ENCODE assay signal across 16 cellular contexts in genomic region chr5:97980291-97980690, GRCh38.
"Had no signal": no experiment of that assay in that cellular context is flagged by ENCODE, and none has a peak within 500 bp of the region (broad histone marks: within the 10 kb centered on the region; RNA-seq: fewer than 3 reads in every experiment).

No MANE protein-coding gene starts in this region.

- H3K36me3 ChIP-seq: heart left ventricle, right atrium auricular region, suprapubic skin, thyroid gland, upper lobe of left lung, uterus had no signal

- H3K4me3 ChIP-seq: heart left ventricle, right atrium auricular region, suprapubic skin, thyroid gland, upper lobe of left lung, uterus had no signal

- DNase-seq: effector CD4-positive, alpha-beta T cell; endodermal cell; foreskin melanocyte; hippocampal formation; islet precursor cell; mammary epithelial cell; naive thymus-derived CD8-positive, alpha-beta T cell; stimulated activated CD4-positive, alpha-beta T cell treated with anti-CD3 and anti-CD28 coated beads, Interleukin-4, amount 100 ng/mL, for 1 hour; stimulated activated CD8-positive, alpha-beta memory T cell treated with anti-CD3 and anti-CD28 coated beads, Interleukin-4, amount 100 ng/mL, for 48 hours; stimulated activated naive CD8-positive, alpha-beta T cell treated with anti-CD3 and anti-CD28 coated beads, Interleukin-15, Interleukin-2, amounts not matched to agents 100 U/mL and 50 U/mL, for 24 hours; thyroid gland; upper lobe of left lung; uterus had no signal

- H3K4me1 ChIP-seq: right atrium auricular region, suprapubic skin, thyroid gland, upper lobe of left lung, uterus had no signal

- H3K27ac ChIP-seq: heart left ventricle, right atrium auricular region, suprapubic skin, thyroid gland, upper lobe of left lung, uterus had no signal

- H3K9me3 ChIP-seq: heart left ventricle, right atrium auricular region, suprapubic skin, thyroid gland, upper lobe of left lung, uterus had no signal

- H3K27me3 ChIP-seq: heart left ventricle, right atrium auricular region, suprapubic skin, thyroid gland, upper lobe of left lung, uterus had no signal
